Comparison of ENCODE assay signal across 2 cellular contexts in the genomic region with DNA sequence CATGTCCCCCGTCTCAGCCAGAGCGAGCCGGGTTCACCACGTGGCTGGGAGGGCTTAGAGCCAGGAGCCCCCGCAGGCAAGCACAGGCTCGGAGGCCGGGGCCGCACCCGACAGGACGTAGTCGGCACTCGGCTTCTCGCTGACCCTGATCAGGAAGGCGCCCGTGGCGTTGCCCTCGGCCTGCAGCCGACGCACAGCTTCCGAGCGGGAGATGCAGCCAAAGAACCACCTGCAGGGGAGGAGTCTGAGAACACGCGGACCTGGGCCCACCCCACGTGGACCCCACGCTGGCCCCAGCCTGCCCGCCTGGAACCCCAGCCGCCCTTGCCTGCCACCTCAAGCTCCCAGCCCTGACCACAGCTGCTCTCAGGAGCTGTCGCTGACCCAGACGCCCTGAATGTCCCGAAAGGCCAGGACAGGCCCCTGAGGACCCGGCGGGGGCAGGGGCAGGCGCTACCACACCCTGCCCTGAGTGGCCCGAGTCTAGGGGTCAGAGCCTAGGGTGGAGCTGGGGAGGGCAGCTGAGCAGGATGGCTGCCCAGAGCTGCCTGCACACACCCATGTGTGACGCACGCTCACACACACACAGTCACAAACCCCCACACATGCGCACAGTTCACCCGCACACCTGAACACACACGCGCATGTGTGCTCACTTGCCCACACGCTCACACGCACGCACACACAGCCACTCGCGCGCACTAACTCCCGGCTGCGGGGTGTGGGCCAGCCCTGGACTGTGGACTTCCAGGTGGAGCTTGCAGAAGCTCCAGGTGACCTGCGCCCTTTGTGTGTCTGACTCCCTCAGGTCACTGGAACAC.
TF ChIP-seq lines count a peak whose summit lies in the region.

No MANE protein-coding gene starts in this region.

TF ChIP-seq in IMR-90, 13 proteins besides CTCF, POLR2A, EP300 and RAD21:
- no peak for TF ChIP-seq MXI1 (IDR thresholded peaks at IDR 0.05; ENCODE audit: borderline replicate concordance, low read depth, low read length)
- TF ChIP-seq SMC3 (IDR thresholded peaks at IDR 0.05; ENCODE audit: low read depth, low read length), result no peak
- no peak for TF ChIP-seq NFE2L2 (IDR thresholded peaks at IDR 0.05; ENCODE audit: low read depth, low read length)
- TF ChIP-seq ELK1 (IDR thresholded peaks at IDR 0.05; ENCODE audit: borderline replicate concordance, low read depth, low read length), result no peak
- TF ChIP-seq MAFK (IDR thresholded peaks at IDR 0.05; ENCODE audit: low read depth, low read length), result no peak
- TF ChIP-seq CHD1 (IDR thresholded peaks at IDR 0.05; ENCODE audit: low read depth, low read length), result no peak
- no peak for TF ChIP-seq RCOR1 (IDR thresholded peaks at IDR 0.05; ENCODE audit: insufficient replicate concordance, low read length)
- TF ChIP-seq FOS (IDR thresholded peaks at IDR 0.05; ENCODE audit: low read depth, low read length), result no peak
- no peak for TF ChIP-seq CEBPB (IDR thresholded peaks at IDR 0.05; ENCODE audit: low read depth, low read length)
- no peak for TF ChIP-seq BHLHE40 (IDR thresholded peaks at IDR 0.05; ENCODE audit: low read depth, low read length)
- TF ChIP-seq, protein P1, sequence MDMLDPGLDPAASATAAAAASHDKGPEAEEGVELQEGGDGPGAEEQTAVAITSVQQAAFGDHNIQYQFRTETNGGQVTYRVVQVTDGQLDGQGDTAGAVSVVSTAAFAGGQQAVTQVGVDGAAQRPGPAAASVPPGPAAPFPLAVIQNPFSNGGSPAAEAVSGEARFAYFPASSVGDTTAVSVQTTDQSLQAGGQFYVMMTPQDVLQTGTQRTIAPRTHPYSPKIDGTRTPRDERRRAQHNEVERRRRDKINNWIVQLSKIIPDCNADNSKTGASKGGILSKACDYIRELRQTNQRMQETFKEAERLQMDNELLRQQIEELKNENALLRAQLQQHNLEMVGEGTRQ (IDR thresholded peaks at IDR 0.05; ENCODE audit: low read depth, low read length), result no peak
- TF ChIP-seq MAZ (IDR thresholded peaks at IDR 0.05; ENCODE audit: borderline replicate concordance, low read depth, low read length), result no peak
- no peak for TF ChIP-seq RFX5 (IDR thresholded peaks at IDR 0.05; ENCODE audit: low read depth, low read length)
TF ChIP-seq in IMR-90: peak in this region for 0.

TF ChIP-seq in GM12878, 131 proteins besides CTCF, POLR2A, EP300 and RAD21:
- 0 out of 2 replicates have a peak, but pooled peaks have one; percentile 19 for TF ChIP-seq NR2F1 (conservative IDR thresholded peaks at IDR 0.05)
- TF ChIP-seq, protein P2, sequence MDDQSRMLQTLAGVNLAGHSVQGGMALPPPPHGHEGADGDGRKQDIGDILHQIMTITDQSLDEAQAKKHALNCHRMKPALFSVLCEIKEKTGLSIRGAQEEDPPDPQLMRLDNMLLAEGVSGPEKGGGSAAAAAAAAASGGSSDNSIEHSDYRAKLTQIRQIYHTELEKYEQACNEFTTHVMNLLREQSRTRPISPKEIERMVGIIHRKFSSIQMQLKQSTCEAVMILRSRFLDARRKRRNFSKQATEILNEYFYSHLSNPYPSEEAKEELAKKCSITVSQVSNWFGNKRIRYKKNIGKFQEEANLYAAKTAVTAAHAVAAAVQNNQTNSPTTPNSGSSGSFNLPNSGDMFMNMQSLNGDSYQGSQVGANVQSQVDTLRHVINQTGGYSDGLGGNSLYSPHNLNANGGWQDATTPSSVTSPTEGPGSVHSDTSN (IDR thresholded peaks at IDR 0.05; ENCODE audit: insufficient replicate concordance, low read depth, low read length), result peak; percentile 9
- no peak for TF ChIP-seq YBX1 (IDR thresholded peaks at IDR 0.05)
- TF ChIP-seq TCF3 (IDR thresholded peaks at IDR 0.05; ENCODE audit: borderline replicate concordance, insufficient read depth, low read depth, low read length), result peak; percentile 76; the same call in 1 of the 2 replicates
- TF ChIP-seq BCL3 (IDR thresholded peaks at IDR 0.05; ENCODE audit: borderline replicate concordance, insufficient read depth, low read depth, low read length, poor library complexity, severe bottlenecking), result peak; percentile 86
TF ChIP-seq in GM12878: peak in this region for 4.
